In the genomic region with DNA sequence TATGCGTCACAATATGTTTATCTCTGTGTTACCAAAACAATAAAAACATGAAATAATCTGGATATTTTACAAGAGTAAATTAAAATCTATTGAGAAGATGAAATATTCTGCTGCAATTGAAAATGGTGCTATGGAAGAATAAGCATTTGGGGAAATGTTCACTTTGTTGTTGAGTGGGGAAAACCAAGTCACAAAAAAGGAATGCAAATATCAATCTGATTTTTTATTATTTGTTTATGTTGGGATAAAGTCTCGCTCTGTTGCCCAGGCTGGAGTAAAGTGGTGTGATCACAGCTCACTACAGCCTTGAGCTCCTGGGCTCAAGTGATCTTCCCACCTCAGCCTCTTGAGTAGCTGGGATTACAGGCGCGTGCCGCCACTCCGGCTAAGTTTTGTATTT, we compare ENCODE assay signal across 19 cellular contexts. TPM values are rescaled to one million over a fixed set of nuclear protein-coding genes. Genes with fewer than 3 reads are reported as not detected.
DNase-seq lines count a peak whose midpoint lies in the region; ATAC-seq, FAIRE-seq and TF ChIP-seq lines count a peak whose summit lies in the region.
"Had no signal": no experiment of that assay in that cellular context is flagged by ENCODE, and none has a peak within 500 bp of the region (broad histone marks: within the 10 kb centered on the region; RNA-seq: fewer than 3 reads in every experiment).

No MANE protein-coding gene starts in this region.

- H3K36me3 ChIP-seq in suprapubic skin, result no peaks in the 10 kb centered on the region
- no peaks in the 10 kb centered on the region for H3K36me3 ChIP-seq in right atrium auricular region
- H3K36me3 ChIP-seq: BLaER1, HAP-1 had no signal

- TF ChIP-seq RAD21 in A549 (conservative IDR thresholded peaks at IDR 0.05 in 1 of 2, IDR thresholded peaks at IDR 0.05 in 1 of 2), result no peak

- no peak for TF ChIP-seq CTCF in A549 (IDR thresholded peaks at IDR 0.05)
- no peak for TF ChIP-seq CTCF in RWPE1 (conservative IDR thresholded peaks at IDR 0.05; ENCODE audit: low read depth)
- no peak for TF ChIP-seq CTCF in fibroblast of villous mesenchyme (IDR thresholded peaks at IDR 0.05; ENCODE audit: insufficient read depth, low read depth, low read length)
- no peak for TF ChIP-seq CTCF in suprapubic skin (IDR thresholded peaks at IDR 0.05)
- no peak for TF ChIP-seq CTCF in right atrium auricular region (IDR thresholded peaks at IDR 0.05)

- no peak for DNase-seq in A549 (ENCODE audit: low read depth in 1 of 2, low spot score in 1 of 2)
- DNase-seq in RWPE1 (ENCODE audit: low spot score), result no peak
- DNase-seq in fibroblast of villous mesenchyme (ENCODE audit: low read depth), result peak; percentile 76
- no peak for DNase-seq in suprapubic skin (ENCODE audit: low spot score in 2 of 2)
- no peak for DNase-seq in GM12891 (ENCODE audit: insufficient read length, low spot score)
- no peak for DNase-seq in stimulated activated CD4-positive, alpha-beta T cell treated with anti-CD3 and anti-CD28 coated beads, Interleukin-15, amount 100 ng/mL, for 24 hours
- no peak for DNase-seq in right atrium auricular region (ENCODE audit: low spot score)
- DNase-seq: CD4-positive, alpha-beta memory T cell; DMS153; DMS79; GDM1; HFFc6 had no signal

- H3K4me3 ChIP-seq in A549, result no peak overlapping the region
- no peak overlapping the region for H3K4me3 ChIP-seq in fibroblast of villous mesenchyme (ENCODE audit: low read depth, low read length)
- no peak overlapping the region for H3K4me3 ChIP-seq in suprapubic skin
- H3K4me3 ChIP-seq in right atrium auricular region, result no peak overlapping the region
- H3K4me3 ChIP-seq: BLaER1, HAP-1 had no signal

- TF ChIP-seq EP300 in A549 (IDR thresholded peaks at IDR 0.05), result no peak
- no peak for TF ChIP-seq EP300 in suprapubic skin (IDR thresholded peaks at IDR 0.05)

- WGBS in A549 (ENCODE audit: missing lambda C conversion rate), result 92% methylated on average over 6 of the region's 6 CpGs
- 92% methylated on average over 6 of the region's 6 CpGs for WGBS in suprapubic skin

- no peaks in the 10 kb centered on the region for H3K9me3 ChIP-seq in A549
- no peaks in the 10 kb centered on the region for H3K9me3 ChIP-seq in suprapubic skin
- no peaks in the 10 kb centered on the region for H3K9me3 ChIP-seq in right atrium auricular region
- H3K9me3 ChIP-seq: HAP-1 had no signal

- no peak for FAIRE-seq in A549 (lab: Jason Lieb, UNC)
- FAIRE-seq in GM12891 (lab: Jason Lieb, UNC), result no peak

- H3K27ac ChIP-seq in A549, result peak overlapping the region; percentile 18 to 79; a peak in 5 of 6 replicates
- H3K27ac ChIP-seq in RWPE1, result peak overlapping the region; percentile 97
- H3K27ac ChIP-seq in suprapubic skin, result peak overlapping the region; percentile 82
- H3K27ac ChIP-seq in right atrium auricular region, result no peak overlapping the region
- H3K27ac ChIP-seq: 22Rv1, BLaER1, HL-60 had no signal

- no peak for ATAC-seq in A549

- H3K4me1 ChIP-seq in A549 (peaks cover 65% of the 10 kb centered on the region), suprapubic skin (peaks cover 37% of the 10 kb centered on the region), right atrium auricular region (no peaks in the 10 kb centered on the region)
- H3K4me1 ChIP-seq: BLaER1 had no signal

- POLR2A ChIA-PET in A549 (lab: Yijun Ruan, JAX), result interaction anchor here (1.5 kb wide), 1 partner anchor 9 kb away, joined by 3 read pairs; a partner anchor contains a TSS
- POLR2A ChIA-PET in RWPE1 (lab: Yijun Ruan, JAX; ENCODE audit: low non-redundant PET), result no interaction called here

- CTCF ChIA-PET in A549 (lab: Yijun Ruan, JAX) (interaction anchor here (0.8 to 1.5 kb wide), 2 partner anchors 8 to 36 kb away, joined by 4 to 6 read pairs; a partner anchor contains a TSS), RWPE1 (lab: Yijun Ruan, JAX) (interaction anchor here (0.6 kb wide), 1 partner anchor 74 kb away, joined by 3 read pairs; no protein-coding TSS in a partner anchor)

- no peak overlapping the region for H3K4me2 ChIP-seq in A549
- H3K4me2 ChIP-seq: BLaER1 had no signal

- H3K27me3 ChIP-seq in suprapubic skin (no peaks in the 10 kb centered on the region), right atrium auricular region (no peaks in the 10 kb centered on the region)
- H3K27me3 ChIP-seq: BLaER1 had no signal

- TF ChIP-seq POLR2A in A549 (IDR thresholded peaks at IDR 0.05; ENCODE audit: low read length), result no peak
- TF ChIP-seq POLR2A in suprapubic skin (IDR thresholded peaks at IDR 0.05), result no peak
- TF ChIP-seq POLR2A in GM12891 (IDR thresholded peaks at IDR 0.05; ENCODE audit: low read depth, low read length), result no peak

TF ChIP-seq in A549, 52 proteins besides CTCF, POLR2A, EP300 and RAD21 (continues in another document):
- TF ChIP-seq, protein P1, sequence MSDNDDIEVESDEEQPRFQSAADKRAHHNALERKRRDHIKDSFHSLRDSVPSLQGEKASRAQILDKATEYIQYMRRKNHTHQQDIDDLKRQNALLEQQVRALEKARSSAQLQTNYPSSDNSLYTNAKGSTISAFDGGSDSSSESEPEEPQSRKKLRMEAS (IDR thresholded peaks at IDR 0.05), result no peak
- no peak for TF ChIP-seq RFX5 (IDR thresholded peaks at IDR 0.05)
- no peak for TF ChIP-seq NFE2L2 (conservative IDR thresholded peaks at IDR 0.05; ENCODE audit: low read length)
- no peak for TF ChIP-seq HOXB5 (CRISPR knock-in tag; IDR thresholded peaks at IDR 0.05)
- no peak for TF ChIP-seq KDM1A (IDR thresholded peaks at IDR 0.05; ENCODE audit: low read depth)
- TF ChIP-seq CBX2 (IDR thresholded peaks at IDR 0.05; ENCODE audit: borderline replicate concordance, low read depth), result no peak
- TF ChIP-seq HDAC2 (IDR thresholded peaks at IDR 0.05), result no peak
- TF ChIP-seq, protein P2, sequence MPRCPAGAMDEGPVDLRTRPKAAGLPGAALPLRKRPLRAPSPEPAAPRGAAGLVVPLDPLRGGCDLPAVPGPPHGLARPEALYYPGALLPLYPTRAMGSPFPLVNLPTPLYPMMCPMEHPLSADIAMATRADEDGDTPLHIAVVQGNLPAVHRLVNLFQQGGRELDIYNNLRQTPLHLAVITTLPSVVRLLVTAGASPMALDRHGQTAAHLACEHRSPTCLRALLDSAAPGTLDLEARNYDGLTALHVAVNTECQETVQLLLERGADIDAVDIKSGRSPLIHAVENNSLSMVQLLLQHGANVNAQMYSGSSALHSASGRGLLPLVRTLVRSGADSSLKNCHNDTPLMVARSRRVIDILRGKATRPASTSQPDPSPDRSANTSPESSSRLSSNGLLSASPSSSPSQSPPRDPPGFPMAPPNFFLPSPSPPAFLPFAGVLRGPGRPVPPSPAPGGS (IDR thresholded peaks at IDR 0.05), result no peak
- TF ChIP-seq, protein P3, sequence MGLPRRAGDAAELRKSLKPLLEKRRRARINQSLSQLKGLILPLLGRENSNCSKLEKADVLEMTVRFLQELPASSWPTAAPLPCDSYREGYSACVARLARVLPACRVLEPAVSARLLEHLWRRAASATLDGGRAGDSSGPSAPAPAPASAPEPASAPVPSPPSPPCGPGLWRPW (IDR thresholded peaks at IDR 0.05), result no peak

TF ChIP-seq in GM12891, 5 proteins besides CTCF, POLR2A, EP300 and RAD21:
- TF ChIP-seq POLR2AphosphoS5 (IDR thresholded peaks at IDR 0.05; ENCODE audit: low read depth, low read length) (no peak), TAF1 (IDR thresholded peaks at IDR 0.05; ENCODE audit: low read depth, low read length) (no peak)

RNA-seq across cellular contexts. Expression of a gene that starts 8.6 kb away (rescaled TPM):
- polyA plus RNA-seq in A549 (2011; rRNA removed) (226 and 328 TPM in 2 replicates), A549 (2017; fragmentation: RNase III; extraction: RNeasy Plus Mini Kit Qiagen cat#74134 plus additional on column Dnase treatment) (50.7 to 88.7 TPM (median 73.1 TPM) in 3 replicates)
- 44.4 and 70.1 TPM in 2 replicates for polyA plus RNA-seq in A549 (2012; cell fraction: cytosol; rRNA removed)
- 25.0 and 35.5 TPM in 2 replicates for polyA plus RNA-seq in A549 (2012; cell fraction: nucleus; rRNA removed)
- polyA minus RNA-seq in A549 (2011; rRNA and poly(A)+ RNA removed), result 228 and 243 TPM in 2 replicates
- total RNA-seq in fibroblast of villous mesenchyme (26.3 and 69.9 TPM in 2 replicates), suprapubic skin (100 to 1,000 TPM in 2 of 4 donors, 10 to 100 TPM in 2; 20.8 to 107 (median 77.7) TPM), right atrium auricular region (10 to 100 TPM in 1 of 2 donors, 1 to 10 TPM in 1; 3.1 to 10.6 TPM)
- polyA plus RNA-seq in GM12891 (2012; ENCODE audit: low read depth, missing spikeins), result not detected

RNA-seq across cellular contexts. Expression of a gene that starts 39.6 kb away (rescaled TPM):
- polyA plus RNA-seq in A549 (2011; rRNA removed), result not detected in 2 replicates
- polyA plus RNA-seq in A549 (2012; cell fraction: cytosol; rRNA removed), result not detected in 2 replicates
- polyA plus RNA-seq in A549 (2012; cell fraction: nucleus; rRNA removed), result not detected in 2 replicates
- not detected in 3 replicates for polyA plus RNA-seq in A549 (2017; fragmentation: RNase III; extraction: RNeasy Plus Mini Kit Qiagen cat#74134 plus additional on column Dnase treatment)
- not detected in 2 replicates for polyA minus RNA-seq in A549 (2011; rRNA and poly(A)+ RNA removed)
- not detected in 2 replicates for total RNA-seq in fibroblast of villous mesenchyme
- total RNA-seq in suprapubic skin, result not detected
- 0.33 TPM for polyA plus RNA-seq in GM12891 (2012; ENCODE audit: low read depth, missing spikeins)
- total RNA-seq in right atrium auricular region, result not detected
- total RNA-seq: A673, HFFc6, HT1080 had no signal
- polyA plus RNA-seq: AG04450 had no signal

Comparison
In these comparisons a context has a peak if more than half of its experiments do, and no peak if none do; other contexts are left out.
1. H3K27ac ChIP-seq: peak in A549 (2 of 2), RWPE1 (single experiment) and suprapubic skin (single experiment); none in right atrium auricular region (0 of 2).